Comparison of ENCODE assay signal across 9 cellular contexts in genomic region chr1:158035976-158036583, GRCh38. TPM values are rescaled to one million over a fixed set of nuclear protein-coding genes. Genes with fewer than 3 reads are reported as not detected.
DNase-seq lines count a peak whose midpoint lies in the region; ATAC-seq and TF ChIP-seq lines count a peak whose summit lies in the region.
"Had no signal": no experiment of that assay in that cellular context is flagged by ENCODE, and none has a peak within 500 bp of the region (broad histone marks: within the 10 kb centered on the region; RNA-seq: fewer than 3 reads in every experiment).

No MANE protein-coding gene starts in this region.

- no peak overlapping the region for H3K4me3 ChIP-seq in colonic mucosa
- H3K4me3 ChIP-seq: BLaER1 had no signal

- H3K27ac ChIP-seq in colonic mucosa, result no peak overlapping the region
- H3K27ac ChIP-seq: BLaER1 had no signal

- no peaks in the 10 kb centered on the region for H3K4me1 ChIP-seq in colonic mucosa

- no peak overlapping the region for H3K9ac ChIP-seq in colonic mucosa (ENCODE audit: low read depth in 2 of 2, low read length in 2 of 2)
- H3K9ac ChIP-seq: BLaER1 had no signal

- intact Hi-C loops in colonic mucosa (cut with DNase I), result loop anchor here (5.0 kb wide), 2 partner anchors 39 to 51 kb away; no protein-coding TSS in a partner anchor

- H3K9me3 ChIP-seq in colonic mucosa, result no peaks in the 10 kb centered on the region
- H3K9me3 ChIP-seq: BLaER1 had no signal

- peak; percentile 68 for TF ChIP-seq CTCF in colonic mucosa (IDR thresholded peaks at IDR 0.05)

- no peaks in the 10 kb centered on the region for H3K36me3 ChIP-seq in colonic mucosa

- no peak for ATAC-seq in HG02852 (IDR thresholded peaks at IDR 0.05; ENCODE audit: unreplicated experiment)

- DNase-seq in DMS 273 (lab: John Stamatoyannopoulos, UW; ENCODE audit: unreplicated experiment) (peak; percentile 67), DMS 273 treated with DMSO at 0.1 percent for 48 hours (lab: John Stamatoyannopoulos, UW) (no peak), NCI-H2227 treated with DMSO at 0.1 percent for 48 hours (lab: John Stamatoyannopoulos, UW) (peak; percentile 10), colonic mucosa (peak; percentile 42), myocyte (ENCODE audit: low read depth) (peak; percentile 62), SHP77 (lab: John Stamatoyannopoulos, UW) (no peak)
- DNase-seq in activated CD8-positive, alpha-beta memory T cell treated with anti-CD3 and anti-CD28 coated beads for 24 hours, result no peak

- no peaks in the 10 kb centered on the region for H3K27me3 ChIP-seq in colonic mucosa
- H3K27me3 ChIP-seq: BLaER1 had no signal

RNA-seq across cellular contexts. Expression of gene KIRREL1, which starts 42.6 kb away (rescaled TPM):
- total RNA-seq in colonic mucosa (10 to 100 TPM in 1 of 2 donors, 1 to 10 TPM in 1; 5.8 to 12.8 TPM), myocyte (41.8 and 50.2 TPM in 2 replicates)
- polyA plus RNA-seq in myocyte (2012), result 118 TPM

Comparison
In these comparisons a context has a peak if more than half of its experiments do, and no peak if none do; other contexts are left out.
1. DNase-seq: peak in DMS 273 (single experiment), NCI-H2227 treated with DMSO at 0.1 percent for 48 hours (single experiment), colonic mucosa (single experiment) and myocyte (single experiment); none in DMS 273 treated with DMSO at 0.1 percent for 48 hours (single experiment), SHP77 (0 of 2) and activated CD8-positive, alpha-beta memory T cell treated with anti-CD3 and anti-CD28 coated beads for 24 hours (single experiment).